1 cellular context compared by ENCODE assay signal in the genomic region with DNA sequence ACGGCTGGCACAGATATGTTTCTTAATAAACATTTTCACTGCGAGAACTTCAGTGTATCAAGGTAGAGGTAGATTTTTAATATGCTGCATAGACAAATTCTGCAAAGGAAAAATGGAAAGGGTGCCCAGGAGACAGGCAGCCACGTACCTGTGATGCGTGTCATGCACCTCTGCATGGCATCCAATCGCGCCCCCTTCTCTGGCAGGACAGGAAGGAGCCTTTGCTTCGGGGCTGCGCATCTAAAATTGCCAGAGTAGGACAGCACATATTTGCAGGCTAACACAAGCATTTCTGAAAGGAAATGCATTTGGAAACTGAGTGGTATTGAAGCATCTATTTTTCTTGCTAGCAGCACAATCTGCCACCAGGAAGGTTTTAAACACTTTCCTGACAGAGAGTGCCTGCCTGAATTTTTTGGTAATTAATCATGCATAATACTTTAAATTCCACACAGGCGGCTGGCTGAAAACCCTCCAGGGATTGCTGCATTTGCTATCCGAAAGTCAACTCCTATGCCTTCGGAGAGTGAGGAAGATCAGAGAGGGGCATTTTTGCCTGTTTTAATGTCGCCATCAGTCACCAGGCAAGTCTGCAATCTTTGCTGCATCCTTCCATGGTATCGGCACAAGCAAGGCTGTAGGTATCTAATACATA.
TF ChIP-seq lines count a peak whose summit lies in the region.

No MANE protein-coding gene starts in this region.

TF ChIP-seq in GM23338, 12 proteins besides CTCF, POLR2A, EP300 and RAD21 (continued from another document):
- TF ChIP-seq, protein P1, sequence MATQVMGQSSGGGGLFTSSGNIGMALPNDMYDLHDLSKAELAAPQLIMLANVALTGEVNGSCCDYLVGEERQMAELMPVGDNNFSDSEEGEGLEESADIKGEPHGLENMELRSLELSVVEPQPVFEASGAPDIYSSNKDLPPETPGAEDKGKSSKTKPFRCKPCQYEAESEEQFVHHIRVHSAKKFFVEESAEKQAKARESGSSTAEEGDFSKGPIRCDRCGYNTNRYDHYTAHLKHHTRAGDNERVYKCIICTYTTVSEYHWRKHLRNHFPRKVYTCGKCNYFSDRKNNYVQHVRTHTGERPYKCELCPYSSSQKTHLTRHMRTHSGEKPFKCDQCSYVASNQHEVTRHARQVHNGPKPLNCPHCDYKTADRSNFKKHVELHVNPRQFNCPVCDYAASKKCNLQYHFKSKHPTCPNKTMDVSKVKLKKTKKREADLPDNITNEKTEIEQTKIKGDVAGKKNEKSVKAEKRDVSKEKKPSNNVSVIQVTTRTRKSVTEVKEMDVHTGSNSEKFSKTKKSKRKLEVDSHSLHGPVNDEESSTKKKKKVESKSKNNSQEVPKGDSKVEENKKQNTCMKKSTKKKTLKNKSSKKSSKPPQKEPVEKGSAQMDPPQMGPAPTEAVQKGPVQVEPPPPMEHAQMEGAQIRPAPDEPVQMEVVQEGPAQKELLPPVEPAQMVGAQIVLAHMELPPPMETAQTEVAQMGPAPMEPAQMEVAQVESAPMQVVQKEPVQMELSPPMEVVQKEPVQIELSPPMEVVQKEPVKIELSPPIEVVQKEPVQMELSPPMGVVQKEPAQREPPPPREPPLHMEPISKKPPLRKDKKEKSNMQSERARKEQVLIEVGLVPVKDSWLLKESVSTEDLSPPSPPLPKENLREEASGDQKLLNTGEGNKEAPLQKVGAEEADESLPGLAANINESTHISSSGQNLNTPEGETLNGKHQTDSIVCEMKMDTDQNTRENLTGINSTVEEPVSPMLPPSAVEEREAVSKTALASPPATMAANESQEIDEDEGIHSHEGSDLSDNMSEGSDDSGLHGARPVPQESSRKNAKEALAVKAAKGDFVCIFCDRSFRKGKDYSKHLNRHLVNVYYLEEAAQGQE (IDR thresholded peaks at IDR 0.05; ENCODE audit: unreplicated experiment) = no peak
- TF ChIP-seq, protein P2, sequence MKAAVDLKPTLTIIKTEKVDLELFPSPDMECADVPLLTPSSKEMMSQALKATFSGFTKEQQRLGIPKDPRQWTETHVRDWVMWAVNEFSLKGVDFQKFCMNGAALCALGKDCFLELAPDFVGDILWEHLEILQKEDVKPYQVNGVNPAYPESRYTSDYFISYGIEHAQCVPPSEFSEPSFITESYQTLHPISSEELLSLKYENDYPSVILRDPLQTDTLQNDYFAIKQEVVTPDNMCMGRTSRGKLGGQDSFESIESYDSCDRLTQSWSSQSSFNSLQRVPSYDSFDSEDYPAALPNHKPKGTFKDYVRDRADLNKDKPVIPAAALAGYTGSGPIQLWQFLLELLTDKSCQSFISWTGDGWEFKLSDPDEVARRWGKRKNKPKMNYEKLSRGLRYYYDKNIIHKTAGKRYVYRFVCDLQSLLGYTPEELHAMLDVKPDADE (IDR thresholded peaks at IDR 0.05) = no peak
- TF ChIP-seq ZNF331 (CRISPR knock-in tag; IDR thresholded peaks at IDR 0.05; ENCODE audit: low read depth) (no peak), ZNF114 (CRISPR knock-in tag; IDR thresholded peaks at IDR 0.05) (no peak)
